In genomic region chr9:99253134-99253533, GRCh38 we compare ENCODE assay signal across 10 cellular contexts. TPM values are rescaled to one million over a fixed set of nuclear protein-coding genes. Genes with fewer than 3 reads are reported as not detected.
DNase-seq lines count a peak whose midpoint lies in the region; ATAC-seq, FAIRE-seq and TF ChIP-seq lines count a peak whose summit lies in the region.
"Had no signal": no experiment of that assay in that cellular context is flagged by ENCODE, and none has a peak within 500 bp of the region (broad histone marks: within the 10 kb centered on the region; RNA-seq: fewer than 3 reads in every experiment).

No MANE protein-coding gene starts in this region.

- no peaks in the 10 kb centered on the region for H3K36me3 ChIP-seq in small intestine (ENCODE audit: control insufficient read depth in 2 of 2, insufficient read depth in 2 of 2, low read length in 2 of 2)
- H3K36me3 ChIP-seq: suprapubic skin had no signal

- CTCF ChIA-PET in activated CD4-positive, alpha-beta memory T cell treated with anti-CD3 and anti-CD28 coated beads for 36 hours (lab: Charles Lee) = interaction anchor here (1.1 kb wide), 1 partner anchor 21 kb away, joined by 7 read pairs; no protein-coding TSS in a partner anchor

- no peaks in the 10 kb centered on the region for H3K27me3 ChIP-seq in small intestine (ENCODE audit: control insufficient read depth in 2 of 2, insufficient read depth in 2 of 2, low read length in 2 of 2)
- H3K27me3 ChIP-seq: suprapubic skin had no signal

- POLR2A ChIA-PET in activated CD4-positive, alpha-beta memory T cell treated with anti-CD3 and anti-CD28 coated beads for 36 hours (lab: Charles Lee) = interaction anchor here (1.0 to 1.8 kb wide), 2 partner anchors 13 to 31 kb away, joined by 4 to 5 read pairs; partner anchors contain the start of genes ALG2 and SEC61B

- peak overlapping the region in 1 of 2 donors; percentile 71 for H3K27ac ChIP-seq in small intestine (ENCODE audit: low read depth in 1 of 2, low read length in 1 of 2)
- H3K27ac ChIP-seq: suprapubic skin had no signal

- peaks cover 8% of the 10 kb centered on the region for H3K27me3 Mint-ChIP-seq in activated CD4-positive, alpha-beta memory T cell treated with anti-CD3 and anti-CD28 coated beads for 36 hours

- ATAC-seq in GM19328 (IDR thresholded peaks at IDR 0.05; ENCODE audit: unreplicated experiment) (peak; percentile 38), HG02981 (IDR thresholded peaks at IDR 0.05; ENCODE audit: unreplicated experiment) (peak; percentile 46)

- no peaks in the 10 kb centered on the region for H3K4me1 ChIP-seq in small intestine (ENCODE audit: control insufficient read depth in 2 of 2, insufficient read depth in 1 of 2, low read depth in 1 of 2, low read length in 1 of 2)
- H3K4me1 ChIP-seq: suprapubic skin had no signal

- peak overlapping the region; percentile 90 for H3K27ac Mint-ChIP-seq in activated CD4-positive, alpha-beta memory T cell treated with anti-CD3 and anti-CD28 coated beads for 36 hours

- H3K4me3 Mint-ChIP-seq in activated CD4-positive, alpha-beta memory T cell treated with anti-CD3 and anti-CD28 coated beads for 36 hours = peak overlapping the region; percentile 46

- no peaks in the 10 kb centered on the region for H3K9me3 Mint-ChIP-seq in activated CD4-positive, alpha-beta memory T cell treated with anti-CD3 and anti-CD28 coated beads for 36 hours

- H3K9me3 ChIP-seq in small intestine (ENCODE audit: control insufficient read depth, low read depth) = no peaks in the 10 kb centered on the region
- H3K9me3 ChIP-seq: suprapubic skin had no signal

- FAIRE-seq in small intestine (lab: Jason Lieb, UNC) = no peak

- no peak for TF ChIP-seq CTCF in GM12864 (IDR thresholded peaks at IDR 0.05; ENCODE audit: low read depth, low read length, missing control alignments)

- H3K4me1 Mint-ChIP-seq in activated CD4-positive, alpha-beta memory T cell treated with anti-CD3 and anti-CD28 coated beads for 36 hours (ENCODE audit: low read depth) = peaks cover 43% of the 10 kb centered on the region

- H3K4me3 ChIP-seq in GM12864 (ENCODE audit: low read depth, low read length) (no peak overlapping the region; the same call in 1 of the 2 replicates), small intestine (ENCODE audit: low read depth in 1 of 2, low read length in 2 of 2) (no peak overlapping the region)
- H3K4me3 ChIP-seq: suprapubic skin had no signal

- DNase-seq in GM12864 (ENCODE audit: low read depth) = peak; percentile 58
- peak; percentile 76 for DNase-seq in activated CD4-positive, alpha-beta memory T cell treated with anti-CD3 and anti-CD28 coated beads for 36 hours
- DNase-seq in epidermal melanocyte (ENCODE audit: insufficient read length, low spot score) = no peak
- DNase-seq in head of caudate nucleus = no peak
- DNase-seq in small intestine = no peak
- no peak for DNase-seq in superior temporal gyrus (ENCODE audit: extremely low spot score)
- DNase-seq: NCI-H345 had no signal

- WGBS in small intestine, 3 donors = 89 to 100% (median 89%) methylated on average over 2 of the region's 2 CpGs

- intact Hi-C loops in activated CD4-positive, alpha-beta memory T cell treated with anti-CD3 and anti-CD28 coated beads for 36 hours (cut with micrococcal nuclease) = loop anchor here (1.0 to 10.0 kb wide), 5 partner anchors 13 to 832 kb away; partner anchors contain the start of gene STX17
- intact Hi-C loops in head of caudate nucleus (cut with DNase I) = no loop called here

- H3K36me3 Mint-ChIP-seq in activated CD4-positive, alpha-beta memory T cell treated with anti-CD3 and anti-CD28 coated beads for 36 hours = no peaks in the 10 kb centered on the region

RNA-seq across cellular contexts. Expression of gene SEC61B, which starts 31.1 kb away (rescaled TPM):
- total RNA-seq in activated CD4-positive, alpha-beta memory T cell treated with anti-CD3 and anti-CD28 coated beads for 36 hours = 100 to 1,000 TPM; 161 to 166 TPM
- 100 to 1,000 TPM; 220 to 382 (median 341) TPM for polyA plus RNA-seq in small intestine

RNA-seq across cellular contexts. Expression of gene ALG2, which starts 31.4 kb away (rescaled TPM):
- total RNA-seq in activated CD4-positive, alpha-beta memory T cell treated with anti-CD3 and anti-CD28 coated beads for 36 hours = 10 to 100 TPM; 18.6 to 20.8 TPM
- 10 to 100 TPM; 12.4 to 25.9 (median 15.4) TPM for polyA plus RNA-seq in small intestine

Comparison
In these comparisons a context has a peak if more than half of its experiments do, and no peak if none do; other contexts are left out.
1. DNase-seq: peak in GM12864 (single experiment) and activated CD4-positive, alpha-beta memory T cell treated with anti-CD3 and anti-CD28 coated beads for 36 hours (single experiment); none in epidermal melanocyte (single experiment), head of caudate nucleus (0 of 42), small intestine (single experiment) and superior temporal gyrus (single experiment).